2 cellular contexts compared by ENCODE assay signal in genomic region chr5:79062431-79062830, GRCh38.
TF ChIP-seq lines count a peak whose summit lies in the region.

No MANE protein-coding gene starts in this region.

TF ChIP-seq in liver, 16 proteins besides CTCF, POLR2A, EP300 and RAD21:
- TF ChIP-seq GABPA (IDR thresholded peaks at IDR 0.05 in 1 of 2, conservative IDR thresholded peaks at IDR 0.05 in 1 of 2) (no peak), MAX (IDR thresholded peaks at IDR 0.05) (no peak), NR2F2 (IDR thresholded peaks at IDR 0.05) (no peak), ATF3 (IDR thresholded peaks at IDR 0.05) (no peak), RXRA (IDR thresholded peaks at IDR 0.05) (no peak), SP1 (IDR thresholded peaks at IDR 0.05) (no peak), REST (IDR thresholded peaks at IDR 0.05) (no peak), JUND (IDR thresholded peaks at IDR 0.05) (no peak), HNF4A (conservative IDR thresholded peaks at IDR 0.05) (no peak), YY1 (IDR thresholded peaks at IDR 0.05) (no peak), FOXA2 (IDR thresholded peaks at IDR 0.05) (no peak)
TF ChIP-seq in liver: peak in this region for 0.

TF ChIP-seq in HepG2, 621 proteins besides CTCF, POLR2A, EP300 and RAD21:
- TF ChIP-seq ZNF549 (CRISPR knock-in tag; IDR thresholded peaks at IDR 0.05) (no peak), PHF20 (CRISPR knock-in tag; IDR thresholded peaks at IDR 0.05) (no peak), RXRA (CRISPR knock-in tag; IDR thresholded peaks at IDR 0.05) (no peak), BRF2 (CRISPR knock-in tag; IDR thresholded peaks at IDR 0.05) (no peak), RFXAP (CRISPR knock-in tag; IDR thresholded peaks at IDR 0.05; ENCODE audit: borderline replicate concordance) (no peak), MTF2 (CRISPR knock-in tag; IDR thresholded peaks at IDR 0.05; ENCODE audit: borderline replicate concordance) (no peak)
